1 cellular context compared by ENCODE assay signal in the genomic region with DNA sequence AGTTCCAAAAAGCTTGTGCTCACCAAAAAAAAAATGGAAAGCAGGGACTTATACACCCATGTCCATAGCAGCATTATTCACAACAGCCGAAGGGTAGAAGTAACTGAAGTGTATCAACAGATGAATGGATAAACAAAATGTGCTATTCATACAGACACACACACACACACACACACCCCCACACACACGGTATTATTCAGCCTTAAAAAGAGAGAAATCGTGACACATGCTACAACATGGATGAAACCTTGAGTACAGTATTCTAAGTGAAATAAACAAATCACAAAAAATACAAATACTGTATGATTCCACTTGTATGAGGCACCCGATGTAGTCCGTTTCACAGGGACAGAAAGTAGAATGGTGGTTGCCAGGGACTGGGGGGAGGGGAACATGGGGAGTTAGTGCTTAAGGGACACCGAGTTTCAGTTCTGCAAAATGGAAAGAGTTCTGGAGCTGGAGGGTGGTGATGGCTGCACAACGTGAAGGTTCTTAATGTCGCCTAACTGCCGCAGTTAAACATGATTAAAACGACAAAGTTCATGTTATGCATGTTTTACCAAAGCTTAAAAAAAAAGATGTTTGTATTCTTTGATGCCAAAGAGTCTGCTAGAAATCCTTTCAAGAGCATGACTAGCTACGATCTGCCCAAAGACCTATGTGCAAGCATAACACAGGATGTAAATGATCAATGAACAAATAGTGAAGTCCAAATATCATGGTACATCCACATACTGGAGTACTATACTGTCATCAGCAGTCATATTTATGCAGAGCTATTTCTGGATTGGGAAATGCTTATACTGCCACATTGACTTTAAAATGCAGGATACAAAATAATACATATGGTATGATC.
A peak's percentile ranks its signal among the peaks of the same experiment; 100 is the strongest.
TF ChIP-seq lines count a peak whose summit lies in the region.

No MANE protein-coding gene starts in this region.

TF ChIP-seq in HepG2, 621 proteins besides CTCF, POLR2A, EP300 and RAD21 (continues in another document):
- TF ChIP-seq, protein P1, sequence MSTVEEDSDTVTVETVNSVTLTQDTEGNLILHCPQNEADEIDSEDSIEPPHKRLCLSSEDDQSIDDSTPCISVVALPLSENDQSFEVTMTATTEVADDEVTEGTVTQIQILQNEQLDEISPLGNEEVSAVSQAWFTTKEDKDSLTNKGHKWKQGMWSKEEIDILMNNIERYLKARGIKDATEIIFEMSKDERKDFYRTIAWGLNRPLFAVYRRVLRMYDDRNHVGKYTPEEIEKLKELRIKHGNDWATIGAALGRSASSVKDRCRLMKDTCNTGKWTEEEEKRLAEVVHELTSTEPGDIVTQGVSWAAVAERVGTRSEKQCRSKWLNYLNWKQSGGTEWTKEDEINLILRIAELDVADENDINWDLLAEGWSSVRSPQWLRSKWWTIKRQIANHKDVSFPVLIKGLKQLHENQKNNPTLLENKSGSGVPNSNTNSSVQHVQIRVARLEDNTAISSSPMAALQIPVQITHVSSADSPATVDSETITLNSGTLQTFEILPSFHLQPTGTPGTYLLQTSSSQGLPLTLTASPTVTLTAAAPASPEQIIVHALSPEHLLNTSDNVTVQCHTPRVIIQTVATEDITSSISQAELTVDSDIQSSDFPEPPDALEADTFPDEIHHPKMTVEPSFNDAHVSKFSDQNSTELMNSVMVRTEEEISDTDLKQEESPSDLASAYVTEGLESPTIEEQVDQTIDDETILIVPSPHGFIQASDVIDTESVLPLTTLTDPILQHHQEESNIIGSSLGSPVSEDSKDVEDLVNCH (CRISPR knock-in tag; IDR thresholded peaks at IDR 0.05) = no peak
- TF ChIP-seq MAFG (CRISPR knock-in tag; IDR thresholded peaks at IDR 0.05) (no peak), GATA4 (IDR thresholded peaks at IDR 0.05; ENCODE audit: borderline replicate concordance, low read depth) (no peak), SP140L (CRISPR knock-in tag; IDR thresholded peaks at IDR 0.05; ENCODE audit: borderline replicate concordance) (no peak; the same call in 1 of the 2 replicates), NFRKB (IDR thresholded peaks at IDR 0.05) (no peak), ZNF160 (CRISPR knock-in tag; IDR thresholded peaks at IDR 0.05) (no peak), IRX3 (CRISPR knock-in tag; IDR thresholded peaks at IDR 0.05; ENCODE audit: borderline replicate concordance, low read depth) (no peak), ETV5 (CRISPR knock-in tag; IDR thresholded peaks at IDR 0.05; ENCODE audit: borderline replicate concordance) (peak; percentile 81; the same call in 1 of the 2 replicates), TEAD3 (CRISPR knock-in tag; optimal IDR thresholded peaks at IDR 0.05; ENCODE audit: borderline replicate concordance) (peak; percentile 41), SAFB2 (CRISPR knock-in tag; IDR thresholded peaks at IDR 0.05; ENCODE audit: borderline replicate concordance, low read depth) (no peak), ZNF326 (CRISPR knock-in tag; IDR thresholded peaks at IDR 0.05; ENCODE audit: borderline replicate concordance) (no peak), ZNF337 (CRISPR knock-in tag; IDR thresholded peaks at IDR 0.05; ENCODE audit: borderline replicate concordance, low read depth) (no peak), BRCA1 (CRISPR knock-in tag; IDR thresholded peaks at IDR 0.05) (no peak), ZNF30 (CRISPR knock-in tag; IDR thresholded peaks at IDR 0.05) (no peak), NFIB (CRISPR knock-in tag; IDR thresholded peaks at IDR 0.05; ENCODE audit: borderline replicate concordance) (no peak), ZNF83 (CRISPR knock-in tag; IDR thresholded peaks at IDR 0.05; ENCODE audit: borderline replicate concordance) (no peak), HOXA7 (CRISPR knock-in tag; IDR thresholded peaks at IDR 0.05) (no peak), SIX1 (CRISPR knock-in tag; IDR thresholded peaks at IDR 0.05; ENCODE audit: borderline replicate concordance) (no peak), ZNF703 (CRISPR knock-in tag; IDR thresholded peaks at IDR 0.05; ENCODE audit: borderline replicate concordance) (no peak), ZZZ3 (CRISPR knock-in tag; IDR thresholded peaks at IDR 0.05; ENCODE audit: borderline replicate concordance) (no peak), TCF7L2 (IDR thresholded peaks at IDR 0.05; ENCODE audit: low read depth, low read length) (no peak), CENPX (CRISPR knock-in tag; IDR thresholded peaks at IDR 0.05) (no peak), KLF13 (CRISPR knock-in tag; IDR thresholded peaks at IDR 0.05) (no peak), KLF15 (CRISPR knock-in tag; IDR thresholded peaks at IDR 0.05; ENCODE audit: borderline replicate concordance) (no peak), ZFP36 (IDR thresholded peaks at IDR 0.05; ENCODE audit: borderline replicate concordance, low read depth, low read length, partially characterized antibody) (no peak), ZBTB7B (CRISPR knock-in tag; IDR thresholded peaks at IDR 0.05) (no peak), ZNF274 (CRISPR knock-in tag; IDR thresholded peaks at IDR 0.05) (no peak), ZSCAN20 (CRISPR knock-in tag; IDR thresholded peaks at IDR 0.05; ENCODE audit: borderline replicate concordance) (no peak), ZNF605 (CRISPR knock-in tag; IDR thresholded peaks at IDR 0.05) (no peak), JUN (CRISPR knock-in tag; IDR thresholded peaks at IDR 0.05) (no peak), ZC3H4 (CRISPR knock-in tag; IDR thresholded peaks at IDR 0.05; ENCODE audit: borderline replicate concordance) (no peak), NONO (IDR thresholded peaks at IDR 0.05) (no peak), NONO (CRISPR knock-in tag; conservative IDR thresholded peaks at IDR 0.05) (no peak), HES4 (CRISPR knock-in tag; IDR thresholded peaks at IDR 0.05; ENCODE audit: borderline replicate concordance) (no peak), ZNF552 (CRISPR knock-in tag; IDR thresholded peaks at IDR 0.05; ENCODE audit: borderline replicate concordance) (no peak), ADNP (CRISPR knock-in tag; IDR thresholded peaks at IDR 0.05) (no peak), DNMT3B (CRISPR knock-in tag; conservative IDR thresholded peaks at IDR 0.05) (no peak), JUNB (CRISPR knock-in tag; IDR thresholded peaks at IDR 0.05; ENCODE audit: borderline replicate concordance) (no peak), THYN1 (CRISPR knock-in tag; IDR thresholded peaks at IDR 0.05; ENCODE audit: borderline replicate concordance, low read depth) (no peak), HDAC1 (CRISPR knock-in tag; IDR thresholded peaks at IDR 0.05) (no peak), PHF5A (CRISPR knock-in tag; IDR thresholded peaks at IDR 0.05; ENCODE audit: low read depth, unreplicated experiment) (no peak)
- TF ChIP-seq, protein P2, sequence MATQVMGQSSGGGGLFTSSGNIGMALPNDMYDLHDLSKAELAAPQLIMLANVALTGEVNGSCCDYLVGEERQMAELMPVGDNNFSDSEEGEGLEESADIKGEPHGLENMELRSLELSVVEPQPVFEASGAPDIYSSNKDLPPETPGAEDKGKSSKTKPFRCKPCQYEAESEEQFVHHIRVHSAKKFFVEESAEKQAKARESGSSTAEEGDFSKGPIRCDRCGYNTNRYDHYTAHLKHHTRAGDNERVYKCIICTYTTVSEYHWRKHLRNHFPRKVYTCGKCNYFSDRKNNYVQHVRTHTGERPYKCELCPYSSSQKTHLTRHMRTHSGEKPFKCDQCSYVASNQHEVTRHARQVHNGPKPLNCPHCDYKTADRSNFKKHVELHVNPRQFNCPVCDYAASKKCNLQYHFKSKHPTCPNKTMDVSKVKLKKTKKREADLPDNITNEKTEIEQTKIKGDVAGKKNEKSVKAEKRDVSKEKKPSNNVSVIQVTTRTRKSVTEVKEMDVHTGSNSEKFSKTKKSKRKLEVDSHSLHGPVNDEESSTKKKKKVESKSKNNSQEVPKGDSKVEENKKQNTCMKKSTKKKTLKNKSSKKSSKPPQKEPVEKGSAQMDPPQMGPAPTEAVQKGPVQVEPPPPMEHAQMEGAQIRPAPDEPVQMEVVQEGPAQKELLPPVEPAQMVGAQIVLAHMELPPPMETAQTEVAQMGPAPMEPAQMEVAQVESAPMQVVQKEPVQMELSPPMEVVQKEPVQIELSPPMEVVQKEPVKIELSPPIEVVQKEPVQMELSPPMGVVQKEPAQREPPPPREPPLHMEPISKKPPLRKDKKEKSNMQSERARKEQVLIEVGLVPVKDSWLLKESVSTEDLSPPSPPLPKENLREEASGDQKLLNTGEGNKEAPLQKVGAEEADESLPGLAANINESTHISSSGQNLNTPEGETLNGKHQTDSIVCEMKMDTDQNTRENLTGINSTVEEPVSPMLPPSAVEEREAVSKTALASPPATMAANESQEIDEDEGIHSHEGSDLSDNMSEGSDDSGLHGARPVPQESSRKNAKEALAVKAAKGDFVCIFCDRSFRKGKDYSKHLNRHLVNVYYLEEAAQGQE (IDR thresholded peaks at IDR 0.05; ENCODE audit: borderline replicate concordance in 1 of 2, low read depth in 1 of 2, low read length in 2 of 2) = no peak
- TF ChIP-seq, protein P3, sequence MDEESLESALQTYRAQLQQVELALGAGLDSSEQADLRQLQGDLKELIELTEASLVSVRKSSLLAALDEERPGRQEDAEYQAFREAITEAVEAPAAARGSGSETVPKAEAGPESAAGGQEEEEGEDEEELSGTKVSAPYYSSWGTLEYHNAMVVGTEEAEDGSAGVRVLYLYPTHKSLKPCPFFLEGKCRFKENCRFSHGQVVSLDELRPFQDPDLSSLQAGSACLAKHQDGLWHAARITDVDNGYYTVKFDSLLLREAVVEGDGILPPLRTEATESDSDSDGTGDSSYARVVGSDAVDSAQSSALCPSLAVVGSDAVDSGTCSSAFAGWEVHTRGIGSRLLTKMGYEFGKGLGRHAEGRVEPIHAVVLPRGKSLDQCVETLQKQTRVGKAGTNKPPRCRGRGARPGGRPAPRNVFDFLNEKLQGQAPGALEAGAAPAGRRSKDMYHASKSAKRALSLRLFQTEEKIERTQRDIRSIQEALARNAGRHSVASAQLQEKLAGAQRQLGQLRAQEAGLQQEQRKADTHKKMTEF (CRISPR knock-in tag; IDR thresholded peaks at IDR 0.05) = peak; percentile 17; the same call in 1 of the 2 replicates
- TF ChIP-seq, protein P4, sequence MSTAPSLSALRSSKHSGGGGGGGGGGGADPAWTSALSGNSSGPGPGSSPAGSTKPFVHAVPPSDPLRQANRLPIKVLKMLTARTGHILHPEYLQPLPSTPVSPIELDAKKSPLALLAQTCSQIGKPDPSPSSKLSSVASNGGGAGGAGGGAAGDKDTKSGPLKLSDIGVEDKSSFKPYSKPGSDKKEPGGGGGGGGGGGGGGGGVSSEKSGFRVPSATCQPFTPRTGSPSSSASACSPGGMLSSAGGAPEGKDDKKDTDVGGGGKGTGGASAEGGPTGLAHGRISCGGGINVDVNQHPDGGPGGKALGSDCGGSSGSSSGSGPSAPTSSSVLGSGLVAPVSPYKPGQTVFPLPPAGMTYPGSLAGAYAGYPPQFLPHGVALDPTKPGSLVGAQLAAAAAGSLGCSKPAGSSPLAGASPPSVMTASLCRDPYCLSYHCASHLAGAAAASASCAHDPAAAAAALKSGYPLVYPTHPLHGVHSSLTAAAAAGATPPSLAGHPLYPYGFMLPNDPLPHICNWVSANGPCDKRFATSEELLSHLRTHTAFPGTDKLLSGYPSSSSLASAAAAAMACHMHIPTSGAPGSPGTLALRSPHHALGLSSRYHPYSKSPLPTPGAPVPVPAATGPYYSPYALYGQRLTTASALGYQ (CRISPR knock-in tag; IDR thresholded peaks at IDR 0.05) = no peak
- TF ChIP-seq, protein P5, sequence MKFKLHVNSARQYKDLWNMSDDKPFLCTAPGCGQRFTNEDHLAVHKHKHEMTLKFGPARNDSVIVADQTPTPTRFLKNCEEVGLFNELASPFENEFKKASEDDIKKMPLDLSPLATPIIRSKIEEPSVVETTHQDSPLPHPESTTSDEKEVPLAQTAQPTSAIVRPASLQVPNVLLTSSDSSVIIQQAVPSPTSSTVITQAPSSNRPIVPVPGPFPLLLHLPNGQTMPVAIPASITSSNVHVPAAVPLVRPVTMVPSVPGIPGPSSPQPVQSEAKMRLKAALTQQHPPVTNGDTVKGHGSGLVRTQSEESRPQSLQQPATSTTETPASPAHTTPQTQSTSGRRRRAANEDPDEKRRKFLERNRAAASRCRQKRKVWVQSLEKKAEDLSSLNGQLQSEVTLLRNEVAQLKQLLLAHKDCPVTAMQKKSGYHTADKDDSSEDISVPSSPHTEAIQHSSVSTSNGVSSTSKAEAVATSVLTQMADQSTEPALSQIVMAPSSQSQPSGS (CRISPR knock-in tag; IDR thresholded peaks at IDR 0.05) = no peak
- TF ChIP-seq, protein P6, sequence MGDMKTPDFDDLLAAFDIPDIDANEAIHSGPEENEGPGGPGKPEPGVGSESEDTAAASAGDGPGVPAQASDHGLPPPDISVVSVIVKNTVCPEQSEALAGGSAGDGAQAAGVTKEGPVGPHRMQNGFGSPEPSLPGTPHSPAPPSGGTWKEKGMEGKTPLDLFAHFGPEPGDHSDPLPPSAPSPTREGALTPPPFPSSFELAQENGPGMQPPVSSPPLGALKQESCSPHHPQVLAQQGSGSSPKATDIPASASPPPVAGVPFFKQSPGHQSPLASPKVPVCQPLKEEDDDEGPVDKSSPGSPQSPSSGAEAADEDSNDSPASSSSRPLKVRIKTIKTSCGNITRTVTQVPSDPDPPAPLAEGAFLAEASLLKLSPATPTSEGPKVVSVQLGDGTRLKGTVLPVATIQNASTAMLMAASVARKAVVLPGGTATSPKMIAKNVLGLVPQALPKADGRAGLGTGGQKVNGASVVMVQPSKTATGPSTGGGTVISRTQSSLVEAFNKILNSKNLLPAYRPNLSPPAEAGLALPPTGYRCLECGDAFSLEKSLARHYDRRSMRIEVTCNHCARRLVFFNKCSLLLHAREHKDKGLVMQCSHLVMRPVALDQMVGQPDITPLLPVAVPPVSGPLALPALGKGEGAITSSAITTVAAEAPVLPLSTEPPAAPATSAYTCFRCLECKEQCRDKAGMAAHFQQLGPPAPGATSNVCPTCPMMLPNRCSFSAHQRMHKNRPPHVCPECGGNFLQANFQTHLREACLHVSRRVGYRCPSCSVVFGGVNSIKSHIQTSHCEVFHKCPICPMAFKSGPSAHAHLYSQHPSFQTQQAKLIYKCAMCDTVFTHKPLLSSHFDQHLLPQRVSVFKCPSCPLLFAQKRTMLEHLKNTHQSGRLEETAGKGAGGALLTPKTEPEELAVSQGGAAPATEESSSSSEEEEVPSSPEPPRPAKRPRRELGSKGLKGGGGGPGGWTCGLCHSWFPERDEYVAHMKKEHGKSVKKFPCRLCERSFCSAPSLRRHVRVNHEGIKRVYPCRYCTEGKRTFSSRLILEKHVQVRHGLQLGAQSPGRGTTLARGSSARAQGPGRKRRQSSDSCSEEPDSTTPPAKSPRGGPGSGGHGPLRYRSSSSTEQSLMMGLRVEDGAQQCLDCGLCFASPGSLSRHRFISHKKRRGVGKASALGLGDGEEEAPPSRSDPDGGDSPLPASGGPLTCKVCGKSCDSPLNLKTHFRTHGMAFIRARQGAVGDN (CRISPR knock-in tag; IDR thresholded peaks at IDR 0.05) = no peak
- TF ChIP-seq, protein P7, sequence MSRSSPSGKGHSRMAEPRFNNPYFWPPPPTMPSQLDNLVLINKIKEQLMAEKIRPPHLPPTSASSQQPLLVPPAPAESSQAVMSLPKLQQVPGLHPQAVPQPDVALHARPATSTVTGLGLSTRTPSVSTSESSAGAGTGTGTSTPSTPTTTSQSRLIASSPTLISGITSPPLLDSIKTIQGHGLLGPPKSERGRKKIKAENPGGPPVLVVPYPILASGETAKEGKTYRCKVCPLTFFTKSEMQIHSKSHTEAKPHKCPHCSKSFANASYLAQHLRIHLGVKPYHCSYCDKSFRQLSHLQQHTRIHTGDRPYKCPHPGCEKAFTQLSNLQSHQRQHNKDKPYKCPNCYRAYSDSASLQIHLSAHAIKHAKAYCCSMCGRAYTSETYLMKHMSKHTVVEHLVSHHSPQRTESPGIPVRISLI (CRISPR knock-in tag; IDR thresholded peaks at IDR 0.05; ENCODE audit: borderline replicate concordance) = peak; percentile 50; the same call in 1 of the 2 replicates
- TF ChIP-seq, protein P8, sequence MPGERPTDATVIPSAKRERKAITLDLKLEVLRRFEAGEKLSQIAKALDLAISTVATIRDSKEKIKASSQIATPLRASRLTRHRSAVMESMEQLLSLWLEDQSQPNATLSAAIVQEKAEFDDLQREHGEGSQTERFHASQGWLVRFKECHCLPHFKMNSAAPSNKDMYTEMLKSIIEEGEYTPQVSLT (CRISPR knock-in tag; IDR thresholded peaks at IDR 0.05; ENCODE audit: borderline replicate concordance, low read depth) = no peak
